Comparison of ENCODE assay signal across 9 cellular contexts in the genomic region with DNA sequence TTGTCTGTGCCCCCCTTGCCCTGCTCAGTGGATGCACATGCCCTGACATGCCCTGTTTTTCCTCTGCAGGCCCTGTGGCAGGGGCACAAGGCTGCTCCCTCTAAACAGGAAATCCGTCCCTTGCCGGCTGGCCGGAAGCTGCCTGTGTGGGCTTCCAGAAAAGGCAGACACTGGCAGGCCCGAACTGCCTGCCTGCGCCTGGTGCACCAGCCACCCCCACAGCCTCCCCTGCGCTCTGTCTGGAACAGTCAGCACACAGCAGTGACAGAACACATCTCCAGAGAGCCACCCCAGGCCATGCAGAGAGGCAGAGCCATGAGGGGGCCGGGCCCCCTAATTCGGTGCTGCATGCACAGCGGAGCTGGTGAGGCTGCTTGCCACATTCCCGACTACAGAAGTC. TPM values are rescaled to one million over a fixed set of nuclear protein-coding genes. Genes with fewer than 3 reads are reported as not detected.
DNase-seq lines count a peak whose midpoint lies in the region; ATAC-seq and TF ChIP-seq lines count a peak whose summit lies in the region.
"Had no signal": no experiment of that assay in that cellular context is flagged by ENCODE, and none has a peak within 500 bp of the region (broad histone marks: within the 10 kb centered on the region; RNA-seq: fewer than 3 reads in every experiment).

No MANE protein-coding gene starts in this region.

- H3K36me3 ChIP-seq in sigmoid colon (no peaks in the 10 kb centered on the region), gastroesophageal sphincter (no peaks in the 10 kb centered on the region)

- H3K4me1 Mint-ChIP-seq in activated CD8-positive, alpha-beta T cell treated with anti-CD3 and anti-CD28 coated beads for 36 hours (ENCODE audit: low read depth): peaks cover 41% of the 10 kb centered on the region

- H3K4me1 ChIP-seq in sigmoid colon (peaks cover 0 to 17% (median 13%) of the 10 kb centered on the region in 4 donors), gastroesophageal sphincter (peaks cover 0 to 8% (median 0%) of the 10 kb centered on the region in 3 donors)

- peak overlapping the region; percentile 47 for H3K4me3 Mint-ChIP-seq in activated CD8-positive, alpha-beta T cell treated with anti-CD3 and anti-CD28 coated beads for 36 hours

- H3K27me3 ChIP-seq in sigmoid colon: no peaks in the 10 kb centered on the region
- H3K27me3 ChIP-seq in gastroesophageal sphincter: peaks cover 12% of the 10 kb centered on the region

- peak; percentile 3 for DNase-seq in GM12865 (ENCODE audit: low read depth)
- DNase-seq in activated CD8-positive, alpha-beta T cell treated with anti-CD3 and anti-CD28 coated beads for 36 hours: peak; percentile 70
- peak; percentile 20 for DNase-seq in epithelial cell of esophagus (ENCODE audit: low read depth)
- DNase-seq in sigmoid colon: no peak
- DNase-seq in NCI-H2107 treated with DMSO at 0.1 percent for 48 hours (lab: John Stamatoyannopoulos, UW; ENCODE audit: unreplicated experiment): no peak
- DNase-seq: kidney glomerular epithelial cell had no signal

- H3K27ac Mint-ChIP-seq in activated CD8-positive, alpha-beta T cell treated with anti-CD3 and anti-CD28 coated beads for 36 hours: peak overlapping the region; percentile 53

- TF ChIP-seq EP300 in sigmoid colon (IDR thresholded peaks at IDR 0.05) (no peak), gastroesophageal sphincter (IDR thresholded peaks at IDR 0.05) (no peak)

- intact Hi-C loops in activated CD8-positive, alpha-beta T cell treated with anti-CD3 and anti-CD28 coated beads for 36 hours (cut with micrococcal nuclease): no loop called here
- intact Hi-C loops in sigmoid colon (cut with DNase I): no loop called here

- H3K36me3 Mint-ChIP-seq in activated CD8-positive, alpha-beta T cell treated with anti-CD3 and anti-CD28 coated beads for 36 hours (ENCODE audit: low read depth): no peaks in the 10 kb centered on the region

- H3K27me3 Mint-ChIP-seq in activated CD8-positive, alpha-beta T cell treated with anti-CD3 and anti-CD28 coated beads for 36 hours: no peaks in the 10 kb centered on the region

- no peak overlapping the region for H3K4me3 ChIP-seq in GM12865 (ENCODE audit: low read depth, low read length)
- H3K4me3 ChIP-seq in epithelial cell of esophagus (ENCODE audit: low read length): no peak overlapping the region
- H3K4me3 ChIP-seq in sigmoid colon: peak overlapping the region in 3 of 4 donors; percentile 14 to 27 (median 23)
- no peak overlapping the region for H3K4me3 ChIP-seq in gastroesophageal sphincter

- POLR2A ChIA-PET in activated CD8-positive, alpha-beta T cell treated with anti-CD3 and anti-CD28 coated beads for 36 hours (lab: Charles Lee): interaction anchor here (0.9 to 1.4 kb wide), 2 partner anchors 280 to 450 kb away, joined by 3 read pairs; no protein-coding TSS in a partner anchor

- H3K9me3 Mint-ChIP-seq in activated CD8-positive, alpha-beta T cell treated with anti-CD3 and anti-CD28 coated beads for 36 hours: no peaks in the 10 kb centered on the region

- H3K27ac ChIP-seq in sigmoid colon: peak overlapping the region in 2 of 4 donors; percentile 11 to 33
- no peak overlapping the region for H3K27ac ChIP-seq in gastroesophageal sphincter

- H3K9me3 ChIP-seq in sigmoid colon (no peaks in the 10 kb centered on the region), gastroesophageal sphincter (no peaks in the 10 kb centered on the region)

- CTCF ChIA-PET in activated CD8-positive, alpha-beta T cell treated with anti-CD3 and anti-CD28 coated beads for 36 hours (lab: Charles Lee): interaction anchor here (1.0 to 2.8 kb wide), 6 partner anchors 35 to 342 kb away, joined by 3 to 15 read pairs (median 4); no protein-coding TSS in a partner anchor

- peak; percentile 81 for ATAC-seq in activated CD8-positive, alpha-beta T cell treated with anti-CD3 and anti-CD28 coated beads for 36 hours
- ATAC-seq in HG02623 (IDR thresholded peaks at IDR 0.05; ENCODE audit: unreplicated experiment): no peak
- no peak for ATAC-seq in gastroesophageal sphincter
- ATAC-seq in GM19397 (IDR thresholded peaks at IDR 0.05; ENCODE audit: unreplicated experiment): no peak

- WGBS in sigmoid colon, 2 donors: 39 to 72% methylated on average over 10 of the region's 10 CpGs
- 17% methylated on average over 1 of the region's 10 CpGs; no CpG with 5 or more reads in 1 of the 2 donors for WGBS in gastroesophageal sphincter (ENCODE audit: low coverage in 1 of 2), 2 donors

- no peak for TF ChIP-seq CTCF in GM12865 (IDR thresholded peaks at IDR 0.05; ENCODE audit: insufficient read depth, low read depth, low read length, missing control alignments)
- TF ChIP-seq CTCF in activated CD8-positive, alpha-beta T cell treated with anti-CD3 and anti-CD28 coated beads for 36 hours (IDR thresholded peaks at IDR 0.05): no peak
- TF ChIP-seq CTCF in epithelial cell of esophagus (IDR thresholded peaks at IDR 0.05; ENCODE audit: insufficient read depth, low read depth, low read length, missing control alignments): no peak
- TF ChIP-seq CTCF in sigmoid colon (IDR thresholded peaks at IDR 0.05): no peak
- no peak for TF ChIP-seq CTCF in gastroesophageal sphincter (IDR thresholded peaks at IDR 0.05)

- TF ChIP-seq POLR2A in sigmoid colon (IDR thresholded peaks at IDR 0.05) (no peak), gastroesophageal sphincter (IDR thresholded peaks at IDR 0.05) (no peak)

RNA-seq across cellular contexts. Expression of a gene that starts 33.5 kb away (rescaled TPM):
- total RNA-seq in activated CD8-positive, alpha-beta T cell treated with anti-CD3 and anti-CD28 coated beads for 36 hours: under 1 TPM; 0.11 to 0.45 TPM
- total RNA-seq in sigmoid colon: under 1 TPM in 2 of 4 donors, not detected in 2; 0.27 to 0.28 TPM
- under 1 TPM in 1 of 3 donors, not detected in 2; 0.06 TPM for polyA plus RNA-seq in sigmoid colon
- under 1 TPM in 2 of 4 donors, not detected in 2; 0.15 to 0.27 TPM for total RNA-seq in gastroesophageal sphincter

Comparison
In these comparisons a context has a peak if more than half of its experiments do, and no peak if none do; other contexts are left out.
1. DNase-seq: peak in GM12865 (single experiment), activated CD8-positive, alpha-beta T cell treated with anti-CD3 and anti-CD28 coated beads for 36 hours (single experiment) and epithelial cell of esophagus (single experiment); none in sigmoid colon (single experiment) and NCI-H2107 treated with DMSO at 0.1 percent for 48 hours (single experiment).
2. H3K4me3 ChIP-seq: peak in sigmoid colon (3 of 4); none in GM12865 (single experiment), epithelial cell of esophagus (single experiment) and gastroesophageal sphincter (0 of 2).